8 cellular contexts compared by ENCODE assay signal in genomic region chr4:16225996-16226815, GRCh38. TPM values are rescaled to one million over a fixed set of nuclear protein-coding genes. Genes with fewer than 3 reads are reported as not detected.
DNase-seq lines count a peak whose midpoint lies in the region; ATAC-seq and TF ChIP-seq lines count a peak whose summit lies in the region.

TAPT1 (minus strand) TSS chr4:16226471; CDS start chr4:16226457, 14 bp downstream.

- H3K79me2 ChIP-seq in GM23248 (ENCODE audit: insufficient read depth) (peaks cover 46% of the 10 kb centered on the region), hepatocyte (peaks cover 57% of the 10 kb centered on the region)

- H2AFZ ChIP-seq in GM23248: peak within 1 kb of the TSS; percentile 92
- peak within 1 kb of the TSS; percentile 92 for H2AFZ ChIP-seq in hepatocyte

- POLR2A ChIA-PET in GM10248 (lab: Yijun Ruan, JAX): interaction anchor here (0.6 kb wide), 1 partner anchor 584 kb away, joined by 3 read pairs; no protein-coding TSS in a partner anchor

- H3K27me3 ChIP-seq in GM23248 (replicated peaks; ENCODE audit: insufficient read depth) (no peaks in the 10 kb centered on the region), hepatocyte (no peaks in the 10 kb centered on the region)

- H3K4me2 ChIP-seq in GM23248 (ENCODE audit: unreplicated experiment): peak within 1 kb of the TSS; percentile 89
- peak within 1 kb of the TSS; percentile 89 for H3K4me2 ChIP-seq in hepatocyte

- in situ Hi-C loops in GM23248 (cut with MboI) (no loop called here), astrocyte of the cerebellum (cut with HindIII; ENCODE audit: low sequenced_read_pairs) (no loop called here)

- H3K4me1 ChIP-seq in GM23248 (ENCODE audit: insufficient read depth) (peaks cover 14% of the 10 kb centered on the region; the same call in 1 of the 2 replicates), hepatocyte (ENCODE audit: insufficient read depth) (peaks cover 27% of the 10 kb centered on the region)

- peak; percentile 83 for ATAC-seq in sciatic nerve

- peak; percentile 88 for DNase-seq in GM10248 (ENCODE audit: extremely low spot score)
- peak; percentile 89 for DNase-seq in GM23248
- DNase-seq in LHCN-M2 (ENCODE audit: low read depth): peak; percentile 48
- DNase-seq in T-helper 9 cell: peak; percentile 71
- no peak for DNase-seq in astrocyte of the cerebellum (ENCODE audit: low read depth)
- peak; percentile 92 for DNase-seq in hepatocyte (ENCODE audit: low spot score)
- peak; percentile 91 for DNase-seq in sciatic nerve (ENCODE audit: low spot score)
- no peak for DNase-seq in inferior parietal cortex (ENCODE audit: extremely low spot score)

- H3K27ac ChIP-seq in GM23248 (peak within 1 kb of the TSS; percentile 63), hepatocyte (peak within 1 kb of the TSS; percentile 97)

- H3K36me3 ChIP-seq in GM23248 (ENCODE audit: low read depth) (no peaks in the 10 kb centered on the region), hepatocyte (replicated peaks; ENCODE audit: insufficient read depth, low read depth) (no peaks in the 10 kb centered on the region)

- CTCF ChIA-PET in GM10248 (lab: Yijun Ruan, JAX): no interaction called here

- H3F3A ChIP-seq in GM23248 (ENCODE audit: insufficient read depth): peaks cover 9% of the 10 kb centered on the region; the same call in 1 of the 2 replicates

- WGBS in GM23248 (ENCODE audit: low coverage in 1 of 2, low lambda C conversion rate in 2 of 2, missing lambda C conversion rate in 2 of 2), 2 experiments: 0% methylated on average over 42 to 109 of the region's 135 CpGs
- WGBS in hepatocyte (ENCODE audit: low lambda C conversion rate, missing lambda C conversion rate): under 1% methylated on average over 81 of the region's 135 CpGs

- no peaks in the 10 kb centered on the region for H3K9me3 ChIP-seq in GM23248 (ENCODE audit: low read depth)
- no peaks in the 10 kb centered on the region for H3K9me3 ChIP-seq in hepatocyte (ENCODE audit: low read depth)

- intact Hi-C loops in sciatic nerve (cut with DNase I): no loop called here

- no peaks in the 10 kb centered on the region for H3K9me2 ChIP-seq in GM23248 (ENCODE audit: insufficient read depth)
- H3K9me2 ChIP-seq in hepatocyte (replicated peaks; ENCODE audit: insufficient read depth): no peaks in the 10 kb centered on the region

- H4K20me1 ChIP-seq in GM23248 (ENCODE audit: insufficient read depth) (no peaks in the 10 kb centered on the region), hepatocyte (ENCODE audit: insufficient read depth, poor library complexity, severe bottlenecking) (peaks cover 32% of the 10 kb centered on the region)

- H3K9ac ChIP-seq in GM23248: peak within 1 kb of the TSS; percentile 80

- TF ChIP-seq CTCF in GM10248 (IDR thresholded peaks at IDR 0.05; ENCODE audit: control extremely low read depth, extremely low read depth, low read depth, missing control alignments) (no peak), astrocyte of the cerebellum (IDR thresholded peaks at IDR 0.05; ENCODE audit: low read depth, low read length, missing control alignments) (no peak), hepatocyte (IDR thresholded peaks at IDR 0.05; ENCODE audit: poor library complexity) (no peak)

- peak within 1 kb of the TSS; percentile 92 for H3K4me3 ChIP-seq in GM23248
- peak within 1 kb of the TSS; percentile 55 for H3K4me3 ChIP-seq in astrocyte of the cerebellum (ENCODE audit: low read depth, low read length)
- H3K4me3 ChIP-seq in hepatocyte: peak within 1 kb of the TSS; percentile 96

RNA-seq across cellular contexts. Expression of gene TAPT1, which starts in this region (rescaled TPM):
- total RNA-seq in GM23248 (2014; rRNA removed; shearing (Covaris generic)): 13.2 and 16.8 TPM in 2 replicates
- polyA plus RNA-seq in GM23248 (2016; fragmentation: Nextera tagmentation; extraction: Ambion mirVana) (7.8 and 9.7 TPM in 2 replicates), hepatocyte (12.9 and 14.5 TPM in 2 replicates)
- total RNA-seq in LHCN-M2 (2014; rRNA removed) (7.6 and 10.1 TPM in 2 replicates), hepatocyte (15.9 and 19.3 TPM in 2 replicates), sciatic nerve (59.5 TPM)
- polyA plus RNA-seq in LHCN-M2 (2012): 3.8 TPM

Comparison
In these comparisons a context has a peak if more than half of its experiments do, and no peak if none do; other contexts are left out.
1. DNase-seq: peak in GM10248 (single experiment), GM23248 (single experiment), LHCN-M2 (single experiment), T-helper 9 cell (single experiment), hepatocyte (single experiment) and sciatic nerve (single experiment); none in astrocyte of the cerebellum (single experiment) and inferior parietal cortex (single experiment).
2. Peak in every context shown above with its lines, with median percentiles within 50 percentile points of each other: H3K4me3 ChIP-seq.